In the genomic region with DNA sequence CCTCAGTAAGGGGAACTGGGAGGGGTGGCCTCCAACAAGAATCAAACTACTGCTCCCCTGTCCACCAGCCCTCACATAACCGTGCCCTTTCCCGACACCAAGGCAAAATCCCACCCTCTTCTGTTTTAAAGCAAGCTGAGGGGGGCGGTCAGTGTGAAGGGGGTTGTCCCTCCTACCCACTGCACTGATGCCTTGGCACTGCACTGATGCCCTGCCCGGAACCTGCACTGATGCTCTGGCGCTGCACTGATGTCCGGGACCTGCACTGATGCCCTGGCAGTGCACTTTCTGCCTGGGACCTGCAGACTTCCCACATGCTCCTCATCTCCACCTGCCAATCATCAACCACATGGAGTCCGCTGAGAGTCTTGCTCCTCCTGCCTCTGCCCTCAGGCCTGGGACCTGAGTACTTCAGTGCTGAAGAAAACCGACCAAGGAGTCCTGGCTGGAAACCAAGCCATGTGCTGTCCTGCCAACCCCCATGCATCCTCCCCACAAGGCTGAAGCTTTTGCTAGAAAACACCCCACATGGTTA, we compare ENCODE assay signal across 27 cellular contexts.
A peak's percentile ranks its signal among the peaks of the same experiment; 100 is the strongest.
DNase-seq lines count a peak whose midpoint lies in the region; ATAC-seq, FAIRE-seq and TF ChIP-seq lines count a peak whose summit lies in the region.
"Had no signal": no experiment of that assay in that cellular context is flagged by ENCODE, and none has a peak within 500 bp of the region (broad histone marks: within the 10 kb centered on the region; RNA-seq: fewer than 3 reads in every experiment).

No MANE protein-coding gene starts in this region.

- no peak for TF ChIP-seq EP300 in esophagus muscularis mucosa (IDR thresholded peaks at IDR 0.05)

- H3K27me3 ChIP-seq in esophagus muscularis mucosa, result peaks cover 0 to 43% (median 0%) of the 10 kb centered on the region in 4 donors
- H3K27me3 ChIP-seq: MG63 had no signal

- no peak overlapping the region for H3K27ac ChIP-seq in esophagus muscularis mucosa (replicated peaks in 1 of 4)
- H3K27ac ChIP-seq: GM23248, PC-9 had no signal

- FAIRE-seq in GM12891 (lab: Jason Lieb, UNC), result no peak
- FAIRE-seq: GM12892, GM19239 had no signal

- H3K4me3 ChIP-seq in esophagus muscularis mucosa, result no peak overlapping the region
- H3K4me3 ChIP-seq: GM23248, MG63, PC-9 had no signal

- TF ChIP-seq POLR2A in esophagus muscularis mucosa (IDR thresholded peaks at IDR 0.05; ENCODE audit: low read depth) (no peak), GM12891 (IDR thresholded peaks at IDR 0.05; ENCODE audit: low read depth, low read length) (no peak)

- ATAC-seq in GM18867 (IDR thresholded peaks at IDR 0.05; ENCODE audit: unreplicated experiment), result no peak

- DNase-seq in DMS53 (lab: John Stamatoyannopoulos, UW) (peak; percentile 25), DMS53 treated with DMSO at 0.1 percent for 48 hours (lab: John Stamatoyannopoulos, UW; ENCODE audit: unreplicated experiment) (no peak), D341Med (ENCODE audit: low spot score) (peak; percentile 20), esophagus muscularis mucosa (ENCODE audit: extremely low spot score) (peak; percentile 74), mucosa of gallbladder (ENCODE audit: low spot score) (peak; percentile 6), GM12891 (ENCODE audit: insufficient read length, low spot score) (no peak), posterior vena cava (ENCODE audit: low spot score) (no peak)
- DNase-seq: 8988T, ACHN, DMS79 treated with DMSO at 0.1 percent for 48 hours, GF-D8, H9, HFFc6, KBM-7, MG63, NCI-H1105 treated with DMSO at 0.1 percent for 48 hours, NCI-H146, NCI-H1930, NCI-H446 treated with DMSO at 0.1 percent for 48 hours, NCI-H526 treated with DMSO at 0.1 percent for 48 hours, PC-9, RPMI8226, SHP77 had no signal

- TF ChIP-seq CTCF in esophagus muscularis mucosa (IDR thresholded peaks at IDR 0.05), result no peak

- no peaks in the 10 kb centered on the region for H3K36me3 ChIP-seq in esophagus muscularis mucosa
- H3K36me3 ChIP-seq: MG63 had no signal

- WGBS in esophagus muscularis mucosa, result 72% methylated on average over 6 of the region's 8 CpGs

- intact Hi-C loops in esophagus muscularis mucosa (cut with DNase I) (no loop called here), posterior vena cava (cut with DNase I) (loop anchor here in 1 of 2 donors (10.0 kb wide), 1 partner anchor 536 kb away; no protein-coding TSS in a partner anchor)

- H3K4me1 ChIP-seq in esophagus muscularis mucosa, result peaks cover 4 to 12% (median 7%) of the 10 kb centered on the region in 4 donors

- no peaks in the 10 kb centered on the region for H3K9me3 ChIP-seq in esophagus muscularis mucosa
- H3K9me3 ChIP-seq: MG63 had no signal

TF ChIP-seq in GM12891, 5 proteins besides CTCF, POLR2A, EP300 and RAD21:
- no peak for TF ChIP-seq POU2F2 (IDR thresholded peaks at IDR 0.05; ENCODE audit: low read depth, low read length)
- no peak for TF ChIP-seq POLR2AphosphoS5 (IDR thresholded peaks at IDR 0.05; ENCODE audit: low read depth, low read length)
- no peak for TF ChIP-seq PAX5 (IDR thresholded peaks at IDR 0.05; ENCODE audit: insufficient read depth, low read length, severe bottlenecking)
- TF ChIP-seq SPI1 (IDR thresholded peaks at IDR 0.05; ENCODE audit: low read depth, low read length), result no peak
- TF ChIP-seq TAF1 (IDR thresholded peaks at IDR 0.05; ENCODE audit: low read depth, low read length), result no peak

Comparison
In these comparisons a context has a peak if more than half of its experiments do, and no peak if none do; other contexts are left out.
1. DNase-seq: peak in DMS53 (single experiment), D341Med (single experiment), esophagus muscularis mucosa (single experiment) and mucosa of gallbladder (single experiment); none in DMS53 treated with DMSO at 0.1 percent for 48 hours (single experiment), GM12891 (single experiment) and posterior vena cava (single experiment).